In genomic region chr1:32361674-32362473, GRCh38 we compare ENCODE assay signal across 8 cellular contexts. TPM values are rescaled to one million over a fixed set of nuclear protein-coding genes. Genes with fewer than 3 reads are reported as not detected.
A peak's percentile ranks its signal among the peaks of the same experiment; 100 is the strongest.
DNase-seq lines count a peak whose midpoint lies in the region; ATAC-seq and TF ChIP-seq lines count a peak whose summit lies in the region.

No MANE protein-coding gene starts in this region.

- peak in 1 of 2 donors; percentile 12 for TF ChIP-seq POLR2A in uterus (IDR thresholded peaks at IDR 0.05)

- peak; percentile 34 for DNase-seq in NCI-H82 (lab: John Stamatoyannopoulos, UW)
- no peak for DNase-seq in NCI-H82 treated with DMSO at 0.1 percent for 48 hours (lab: John Stamatoyannopoulos, UW; ENCODE audit: unreplicated experiment)
- DNase-seq in activated T-cell treated with anti-CD3 and anti-CD28 coated beads, Interleukin-2, amount 50 U/mL, for 4 hours = peak; percentile 26
- DNase-seq in foreskin keratinocyte = peak in 1 of 2 donors; percentile 17
- peak; percentile 34 for DNase-seq in natural killer cell
- peak; percentile 64 to 69 for DNase-seq in uterus
- no peak for DNase-seq in SIG-M5 treated with dmso at 0.1 percent for 504 hours (lab: John Stamatoyannopoulos, UW; ENCODE audit: unreplicated experiment)

- no peaks in the 10 kb centered on the region for H3K36me3 ChIP-seq in uterus

- intact Hi-C loops in natural killer cell (cut with micrococcal nuclease) = no loop called here
- intact Hi-C loops in uterus (cut with DNase I; ENCODE audit: low total_unique reads) = no loop called here

- no peaks in the 10 kb centered on the region for H3K9me3 ChIP-seq in uterus

- H3K4me3 ChIP-seq in uterus = peak overlapping the region; percentile 23 to 34

- H3K9me3 Mint-ChIP-seq in activated T-cell treated with anti-CD3 and anti-CD28 coated beads, Interleukin-2, amount 50 U/mL, for 4 hours = no peaks in the 10 kb centered on the region
- H3K9me3 Mint-ChIP-seq in natural killer cell = no peaks in the 10 kb centered on the region

- TF ChIP-seq CTCF in foreskin keratinocyte (conservative IDR thresholded peaks at IDR 0.05) (peak; percentile 47), natural killer cell (IDR thresholded peaks at IDR 0.05) (no peak), uterus (IDR thresholded peaks at IDR 0.05) (peak; percentile 46 to 66 (median 60))

- peak; percentile 60 to 65 for ATAC-seq in activated T-cell treated with anti-CD3 and anti-CD28 coated beads, Interleukin-2, amount 50 U/mL, for 4 hours
- ATAC-seq in foreskin keratinocyte = peak; percentile 64
- peak; percentile 38 to 59 (median 54) for ATAC-seq in natural killer cell
- no peak for ATAC-seq in HG02763 (IDR thresholded peaks at IDR 0.05; ENCODE audit: unreplicated experiment)

- H3K4me3 Mint-ChIP-seq in activated T-cell treated with anti-CD3 and anti-CD28 coated beads, Interleukin-2, amount 50 U/mL, for 4 hours = no peak overlapping the region
- peak overlapping the region; percentile 13 for H3K4me3 Mint-ChIP-seq in natural killer cell

- peaks cover 19% of the 10 kb centered on the region for H3K4me1 Mint-ChIP-seq in activated T-cell treated with anti-CD3 and anti-CD28 coated beads, Interleukin-2, amount 50 U/mL, for 4 hours (ENCODE audit: low read depth)
- H3K4me1 Mint-ChIP-seq in natural killer cell = peaks cover 26 to 27% of the 10 kb centered on the region in 2 donors

- H3K27ac ChIP-seq in foreskin keratinocyte = no peak overlapping the region
- peak overlapping the region; percentile 69 to 74 for H3K27ac ChIP-seq in uterus

- peaks cover 4% of the 10 kb centered on the region for H3K27me3 Mint-ChIP-seq in activated T-cell treated with anti-CD3 and anti-CD28 coated beads, Interleukin-2, amount 50 U/mL, for 4 hours (ENCODE audit: low read depth)
- H3K27me3 Mint-ChIP-seq in natural killer cell (ENCODE audit: low read depth in 2 of 2) = peaks cover 5 to 6% of the 10 kb centered on the region in 2 donors

- H3K4me1 ChIP-seq in foreskin keratinocyte (no peaks in the 10 kb centered on the region), uterus (peaks cover 0 to 16% of the 10 kb centered on the region in 2 donors)

- H3K27ac Mint-ChIP-seq in natural killer cell = peak overlapping the region in 1 of 2 donors; percentile 25

- peaks cover 17% of the 10 kb centered on the region for H3K27me3 ChIP-seq in foreskin keratinocyte
- no peaks in the 10 kb centered on the region for H3K27me3 ChIP-seq in uterus

- H3K36me3 Mint-ChIP-seq in activated T-cell treated with anti-CD3 and anti-CD28 coated beads, Interleukin-2, amount 50 U/mL, for 4 hours (ENCODE audit: insufficient read depth) = peaks cover 9% of the 10 kb centered on the region
- no peaks in the 10 kb centered on the region for H3K36me3 Mint-ChIP-seq in natural killer cell

RNA-seq across cellular contexts. Expression of gene FAM229A, which starts 0.4 kb away (rescaled TPM):
- total RNA-seq in activated T-cell treated with anti-CD3 and anti-CD28 coated beads, Interleukin-2, amount 50 U/mL, for 4 hours = 1 to 10 TPM; 2.7 to 3.5 (median 3.2) TPM
- total RNA-seq in foreskin keratinocyte (0.32 and 0.61 TPM in 2 replicates), natural killer cell (10 to 100 TPM; 18.3 to 23.5 (median 21.0) TPM), uterus (10 to 100 TPM in 2 of 4 donors, 1 to 10 TPM in 1, not detected in 1; 5.2 to 20.2 (median 14.4) TPM)
- 0.42 and 0.71 TPM in 2 replicates for polyA plus RNA-seq in foreskin keratinocyte

RNA-seq across cellular contexts. Expression of gene TSSK3, which starts 0.5 kb away (rescaled TPM):
- under 1 TPM; 0.71 to 0.98 (median 0.92) TPM for total RNA-seq in activated T-cell treated with anti-CD3 and anti-CD28 coated beads, Interleukin-2, amount 50 U/mL, for 4 hours
- total RNA-seq in foreskin keratinocyte = 0.65 TPM in 1 of 2 replicates, not detected in the other
- polyA plus RNA-seq in foreskin keratinocyte = 0.06 TPM in 1 of 2 replicates, not detected in the other
- 1 to 10 TPM; 1.2 to 3.7 (median 1.4) TPM for total RNA-seq in natural killer cell
- total RNA-seq in uterus = 10 to 100 TPM in 1 of 4 donors, under 1 TPM in 1, not detected in 2; 0.35 to 21.3 TPM

RNA-seq across cellular contexts. Expression of gene MARCKSL1, which starts 25.8 kb away (rescaled TPM):
- 10 to 100 TPM; 25.3 to 33.5 (median 27.8) TPM for total RNA-seq in activated T-cell treated with anti-CD3 and anti-CD28 coated beads, Interleukin-2, amount 50 U/mL, for 4 hours
- 14.6 and 26.4 TPM in 2 replicates for total RNA-seq in foreskin keratinocyte
- 26.5 and 44.2 TPM in 2 replicates for polyA plus RNA-seq in foreskin keratinocyte
- 10 to 100 TPM; 21.7 to 26.1 (median 21.8) TPM for total RNA-seq in natural killer cell
- 10 to 100 TPM; 14.7 to 93.3 (median 53.0) TPM for total RNA-seq in uterus

RNA-seq across cellular contexts. Expression of gene BSDC1, which starts 32.4 kb away (rescaled TPM):
- total RNA-seq in activated T-cell treated with anti-CD3 and anti-CD28 coated beads, Interleukin-2, amount 50 U/mL, for 4 hours = 10 to 100 TPM; 42.2 to 56.8 (median 46.6) TPM
- total RNA-seq in foreskin keratinocyte (33.8 and 39.7 TPM in 2 replicates), natural killer cell (100 to 1,000 TPM; 150 to 203 (median 174) TPM), uterus (10 to 100 TPM; 25.9 to 77.4 (median 65.2) TPM)
- polyA plus RNA-seq in foreskin keratinocyte = 22.2 and 23.0 TPM in 2 replicates

Comparison
In these comparisons a context has a peak if more than half of its experiments do, and no peak if none do; other contexts are left out.
1. DNase-seq: peak in NCI-H82 (single experiment), activated T-cell treated with anti-CD3 and anti-CD28 coated beads, Interleukin-2, amount 50 U/mL, for 4 hours (single experiment), natural killer cell (single experiment) and uterus (2 of 2); none in NCI-H82 treated with DMSO at 0.1 percent for 48 hours (single experiment) and SIG-M5 treated with dmso at 0.1 percent for 504 hours (single experiment).